8 cellular contexts compared by ENCODE assay signal in the genomic region with DNA sequence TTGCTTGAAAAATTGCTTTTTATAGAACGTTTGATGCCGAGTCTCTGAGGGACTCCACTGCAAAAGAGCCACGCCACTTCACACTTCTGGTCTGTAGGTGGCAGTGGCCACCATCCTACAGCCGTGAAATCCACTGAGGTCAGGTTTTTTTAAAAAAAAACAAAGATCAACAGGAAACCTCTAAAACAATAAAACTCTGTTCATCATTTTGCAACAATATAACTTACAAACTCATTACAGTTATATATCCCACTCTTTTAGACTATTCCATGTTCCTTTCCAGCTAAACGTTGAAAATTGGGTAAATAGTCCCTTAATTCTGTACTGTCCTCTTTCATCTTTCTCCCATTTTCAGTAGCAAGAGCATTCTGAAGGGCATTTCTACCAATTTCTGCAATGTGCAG.
DNase-seq lines count a peak whose midpoint lies in the region; ATAC-seq and TF ChIP-seq lines count a peak whose summit lies in the region.

No MANE protein-coding gene starts in this region.

- no peaks in the 10 kb centered on the region for H3F3A ChIP-seq in MM.1S (ENCODE audit: insufficient read depth, low read length)

- H3K9me3 ChIP-seq in heart right ventricle: no peaks in the 10 kb centered on the region
- H3K9me3 ChIP-seq in HAP-1: no peaks in the 10 kb centered on the region
- H3K9me3 ChIP-seq in MM.1S (replicated peaks; ENCODE audit: insufficient read depth, low read length): no peaks in the 10 kb centered on the region
- no peaks in the 10 kb centered on the region for H3K9me3 ChIP-seq in esophagus squamous epithelium
- H3K9me3 ChIP-seq in osteoblast (ENCODE audit: low read depth, low read length): no peaks in the 10 kb centered on the region

- no peaks in the 10 kb centered on the region for H4K20me1 ChIP-seq in MM.1S (ENCODE audit: insufficient read depth, low read length)
- no peaks in the 10 kb centered on the region for H4K20me1 ChIP-seq in osteoblast (ENCODE audit: insufficient read depth, low read length)

- intact Hi-C loops in heart right ventricle (cut with DNase I) (loop anchor here in 8 of 10 donors (1.0 to 10.0 kb wide), 8 partner anchors 118 to 668 kb away; no protein-coding TSS in a partner anchor), Right ventricle myocardium superior (cut with DNase I) (loop anchor here (5.0 kb wide), 1 partner anchor 125 kb away; no protein-coding TSS in a partner anchor), esophagus squamous epithelium (cut with DNase I) (no loop called here)

- no peaks in the 10 kb centered on the region for H3K4me1 ChIP-seq in heart right ventricle
- no peaks in the 10 kb centered on the region for H3K4me1 ChIP-seq in HAP-1
- H3K4me1 ChIP-seq in MM.1S (ENCODE audit: low read length): no peaks in the 10 kb centered on the region
- no peaks in the 10 kb centered on the region for H3K4me1 ChIP-seq in esophagus squamous epithelium
- peaks cover 24% of the 10 kb centered on the region for H3K4me1 ChIP-seq in osteoblast (ENCODE audit: insufficient read depth, low read length)

- no peak overlapping the region for H3K4me2 ChIP-seq in MM.1S (ENCODE audit: low read depth, low read length)
- peak overlapping the region; percentile 31 for H3K4me2 ChIP-seq in osteoblast (ENCODE audit: insufficient read depth, low read length)

- no peak for TF ChIP-seq POLR2A in esophagus squamous epithelium (IDR thresholded peaks at IDR 0.05)

- H2AFZ ChIP-seq in MM.1S (ENCODE audit: low read length) (peak overlapping the region; percentile 29; the same call in 1 of the 2 replicates), osteoblast (ENCODE audit: low read length) (peak overlapping the region; percentile 60)

- 4 to 9% methylated on average over 5 of the region's 5 CpGs for WGBS in heart right ventricle, 2 donors
- WGBS in esophagus squamous epithelium, 2 donors: 2 to 10% methylated on average over 5 of the region's 5 CpGs

- H3K27ac ChIP-seq in heart right ventricle (no peak overlapping the region), MM.1S (ENCODE audit: low read length) (no peak overlapping the region), esophagus squamous epithelium (no peak overlapping the region), osteoblast (ENCODE audit: low read depth, low read length) (no peak overlapping the region)

- in situ Hi-C loops in HAP-1 (cut with MboI; ENCODE audit: low sequenced_read_pairs): no loop called here

- ATAC-seq in heart right ventricle (no peak), Right ventricle myocardium superior (ENCODE audit: poor library complexity) (no peak)

- H3K79me2 ChIP-seq in MM.1S (ENCODE audit: low read length): no peaks in the 10 kb centered on the region
- no peaks in the 10 kb centered on the region for H3K79me2 ChIP-seq in osteoblast (ENCODE audit: insufficient read depth, low read length)

- no peaks in the 10 kb centered on the region for H3K9me2 ChIP-seq in MM.1S (replicated peaks; ENCODE audit: insufficient read depth, low read length)

- no peaks in the 10 kb centered on the region for H3K36me3 ChIP-seq in heart right ventricle
- no peaks in the 10 kb centered on the region for H3K36me3 ChIP-seq in HAP-1 (replicated peaks)
- no peaks in the 10 kb centered on the region for H3K36me3 ChIP-seq in MM.1S (replicated peaks; ENCODE audit: insufficient read depth, low read length)
- H3K36me3 ChIP-seq in esophagus squamous epithelium: no peaks in the 10 kb centered on the region
- H3K36me3 ChIP-seq in osteoblast (ENCODE audit: insufficient read depth, low read length): no peaks in the 10 kb centered on the region

- H3K4me3 ChIP-seq in heart right ventricle (no peak overlapping the region), HAP-1 (no peak overlapping the region), MM.1S (ENCODE audit: low read length) (no peak overlapping the region), esophagus squamous epithelium (no peak overlapping the region), osteoblast (ENCODE audit: insufficient read depth, low read length) (no peak overlapping the region)

- TF ChIP-seq CTCF in heart right ventricle (IDR thresholded peaks at IDR 0.05) (peak; percentile 52 to 86 (median 76)), MM.1S (IDR thresholded peaks at IDR 0.05; ENCODE audit: low read length) (peak; percentile 97), esophagus squamous epithelium (IDR thresholded peaks at IDR 0.05) (peak; percentile 16 to 61 (median 50)), osteoblast (IDR thresholded peaks at IDR 0.05; ENCODE audit: extremely low read depth, low read depth, low read length) (peak; percentile 100)

- no peak overlapping the region for H3K9ac ChIP-seq in MM.1S (ENCODE audit: low read length)

- peaks cover 0 to 4% (median 0%) of the 10 kb centered on the region in 7 donors for H3K27me3 ChIP-seq in heart right ventricle
- H3K27me3 ChIP-seq in HAP-1 (ENCODE audit: low read depth): no peaks in the 10 kb centered on the region
- no peaks in the 10 kb centered on the region for H3K27me3 ChIP-seq in MM.1S (replicated peaks; ENCODE audit: insufficient read depth, low read length)
- no peaks in the 10 kb centered on the region for H3K27me3 ChIP-seq in esophagus squamous epithelium
- no peaks in the 10 kb centered on the region for H3K27me3 ChIP-seq in osteoblast (ENCODE audit: insufficient read depth, low read length)

- no peak for DNase-seq in heart right ventricle
- DNase-seq in Right ventricle myocardium superior: no peak
- peak; percentile 62 to 63 for DNase-seq in HAP-1 (ENCODE audit: low spot score in 2 of 2)
- peak; percentile 55 for DNase-seq in MM.1S
- DNase-seq in SKM-1 (lab: John Stamatoyannopoulos, UW; ENCODE audit: unreplicated experiment): peak; percentile 61
- no peak for DNase-seq in esophagus squamous epithelium (lab: John Stamatoyannopoulos, UW)
- DNase-seq in osteoblast (ENCODE audit: insufficient read length, low spot score, missing footprints): peak; percentile 86
- DNase-seq in GDM1 (lab: John Stamatoyannopoulos, UW): no peak

Comparison
In these comparisons a context has a peak if more than half of its experiments do, and no peak if none do; other contexts are left out.
1. DNase-seq: peak in HAP-1 (2 of 2), MM.1S (single experiment), SKM-1 (single experiment) and osteoblast (single experiment); none in heart right ventricle (0 of 2), Right ventricle myocardium superior (single experiment), esophagus squamous epithelium (single experiment) and GDM1 (single experiment).
2. CTCF ChIP-seq: peak in every context shown above with its lines; median percentile 100 in osteoblast; 97 in MM.1S; 76 in heart right ventricle; 50 in esophagus squamous epithelium.